21 cellular contexts compared by ENCODE assay signal in genomic region chr9:114813717-114814418, GRCh38. TPM values are rescaled to one million over a fixed set of nuclear protein-coding genes. Genes with fewer than 3 reads are reported as not detected.
"Had no signal": no experiment of that assay in that cellular context is flagged by ENCODE, and none has a peak within 500 bp of the region (broad histone marks: within the 10 kb centered on the region; RNA-seq: fewer than 3 reads in every experiment).

No MANE protein-coding gene starts in this region.

- H3K9me3 ChIP-seq: left lung, mucosa of descending colon, pancreas, tibial nerve had no signal

- FAIRE-seq: kidney, pancreas had no signal

- H3K27me3 ChIP-seq: brain microvascular endothelial cell, left lung, pancreas, tibial nerve had no signal

- H3K27me3 Mint-ChIP-seq: central memory CD8-positive, alpha-beta T cell had no signal

- H3K36me3 Mint-ChIP-seq: stimulated activated effector memory CD8-positive, alpha-beta T cell treated with anti-CD3 and anti-CD28 coated beads, Interleukin-12 subunit alpha, Interleukin-12 subunit beta, amount 100 ng/mL, for 72 hours; T-cell had no signal

- H3K4me1 ChIP-seq: left lung, pancreas had no signal

- H3K27ac ChIP-seq: brain microvascular endothelial cell, coronary artery, left lung, pancreas, SK-N-MC, VCaP had no signal

- H3K27ac Mint-ChIP-seq: stimulated activated effector memory CD8-positive, alpha-beta T cell treated with anti-CD3 and anti-CD28 coated beads, Interleukin-12 subunit alpha, Interleukin-12 subunit beta, amount 100 ng/mL, for 72 hours; T-cell had no signal

- H3K36me3 ChIP-seq: brain microvascular endothelial cell, left lung, pancreas, tibial nerve had no signal

- H3K9me3 Mint-ChIP-seq: central memory CD8-positive, alpha-beta T cell; stimulated activated effector memory CD8-positive, alpha-beta T cell treated with anti-CD3 and anti-CD28 coated beads, Interleukin-12 subunit alpha, Interleukin-12 subunit beta, amount 100 ng/mL, for 72 hours had no signal

- H3K4me3 ChIP-seq: coronary artery, left lung, mucosa of descending colon, pancreas, SK-N-MC, tibial nerve had no signal

- H3K4me3 Mint-ChIP-seq: central memory CD8-positive, alpha-beta T cell; naive thymus-derived CD4-positive, alpha-beta T cell; stimulated activated effector memory CD8-positive, alpha-beta T cell treated with anti-CD3 and anti-CD28 coated beads, Interleukin-12 subunit alpha, Interleukin-12 subunit beta, amount 100 ng/mL, for 72 hours; T-cell had no signal

- DNase-seq: activated CD4-positive, alpha-beta T cell treated with anti-CD3 and anti-CD28 coated beads for 4 hours; activated gamma-delta T cell treated with Interleukin-2 at 50 U/mL for 16 hours; activated T-cell treated with anti-CD3 and anti-CD28 coated beads, Interleukin-2, amount 50 U/mL, for 1 hour; brain microvascular endothelial cell; hippocampal formation; kidney; left lung; mammary epithelial cell; mucosa of descending colon; naive thymus-derived CD4-positive, alpha-beta T cell; pancreas; Right ventricle myocardium superior; substantia nigra; T-cell; T-helper 9 cell had no signal

RNA-seq across cellular contexts. Expression of gene TNFSF15, which starts 8.0 kb away (rescaled TPM):
- total RNA-seq: Right ventricle myocardium superior had no signal
